In genomic region chr16:87411375-87412271, GRCh38 we compare ENCODE assay signal across 14 cellular contexts. TPM values are rescaled to one million over a fixed set of nuclear protein-coding genes. Genes with fewer than 3 reads are reported as not detected.
DNase-seq lines count a peak whose midpoint lies in the region; ATAC-seq and TF ChIP-seq lines count a peak whose summit lies in the region.
"Had no signal": no experiment of that assay in that cellular context is flagged by ENCODE, and none has a peak within 500 bp of the region (broad histone marks: within the 10 kb centered on the region; RNA-seq: fewer than 3 reads in every experiment).

No MANE protein-coding gene starts in this region.

- DNase-seq in left ventricle myocardium inferior, result peak; percentile 11
- no peak for DNase-seq in Right ventricle myocardium superior
- no peak for DNase-seq in left colon
- DNase-seq in neuronal stem cell (ENCODE audit: low spot score), result no peak
- DNase-seq in NCI-H1092 (lab: John Stamatoyannopoulos, UW), result no peak
- DNase-seq in PC-3, result no peak
- DNase-seq: IMR-90, NCI-H187, NCI-H526 treated with DMSO at 0.1 percent for 48 hours, OCI-M1, RPMI8226, SJCRH30 had no signal

- H2AFZ ChIP-seq in neuronal stem cell (ENCODE audit: low read length) (no peak overlapping the region), PC-3 (ENCODE audit: low read length) (no peak overlapping the region)

- H3K14ac ChIP-seq in neuronal stem cell (ENCODE audit: low read length), result no peak overlapping the region

- no peak overlapping the region for H2AK5ac ChIP-seq in neuronal stem cell (ENCODE audit: low read depth, low read length)

- intact Hi-C loops in left ventricle myocardium inferior (cut with micrococcal nuclease), result no loop called here
- intact Hi-C loops in Right ventricle myocardium superior (cut with DNase I), result loop anchor here (5.0 to 10.0 kb wide), 2 partner anchors 143 to 226 kb away; no protein-coding TSS in a partner anchor
- intact Hi-C loops in left colon (cut with DNase I, micrococcal nuclease), result loop anchor here in 1 of 2 donors (10.0 kb wide), 2 partner anchors 133 to 223 kb away; no protein-coding TSS in a partner anchor
- intact Hi-C loops in PC-3 (cut with micrococcal nuclease), result loop anchor here (10.0 kb wide), 1 partner anchor 53 kb away; no protein-coding TSS in a partner anchor

- H3K4ac ChIP-seq in neuronal stem cell (ENCODE audit: low read length), result no peak overlapping the region

- CTCF ChIA-PET in PC-3 (lab: Charles Lee), result no interaction called here

- H4K8ac ChIP-seq in neuronal stem cell (ENCODE audit: low read depth, low read length), result no peak overlapping the region

- no peak overlapping the region for H3K4me2 ChIP-seq in neuronal stem cell (ENCODE audit: insufficient read depth, low read length, poor library complexity, severe bottlenecking)
- no peak overlapping the region for H3K4me2 ChIP-seq in PC-3 (ENCODE audit: low read length)

- H3K27ac ChIP-seq in left ventricle myocardium inferior (replicated peaks), result no peak overlapping the region
- no peak overlapping the region for H3K27ac ChIP-seq in neuronal stem cell (replicated peaks; ENCODE audit: low read length)
- no peak overlapping the region for H3K27ac ChIP-seq in PC-3 (ENCODE audit: low read length)
- H3K27ac ChIP-seq: SJCRH30 had no signal

- peak overlapping the region; percentile 28 for H3K18ac ChIP-seq in neuronal stem cell (ENCODE audit: low read length)

- no peak overlapping the region for H3K23ac ChIP-seq in neuronal stem cell (ENCODE audit: low read depth, low read length, poor library complexity)

- no peak overlapping the region for H2BK12ac ChIP-seq in neuronal stem cell (ENCODE audit: low read length)

- H3K36me3 ChIP-seq in left ventricle myocardium inferior (peaks cover 80% of the 10 kb centered on the region), neuronal stem cell (replicated peaks in 1 of 2; ENCODE audit: control insufficient read depth in 2 of 2, insufficient read depth in 2 of 2, low read length in 2 of 2) (peaks cover 47 to 92% of the 10 kb centered on the region in 2 donors), PC-3 (ENCODE audit: low read depth, low read length) (no peaks in the 10 kb centered on the region)
- H3K36me3 ChIP-seq: SJCRH30 had no signal

- no peak overlapping the region for H3K4me3 ChIP-seq in left ventricle myocardium inferior
- H3K4me3 ChIP-seq in neuronal stem cell (ENCODE audit: low read length in 2 of 2), result no peak overlapping the region
- no peak overlapping the region for H3K4me3 ChIP-seq in PC-3 (ENCODE audit: low read length)
- H3K4me3 ChIP-seq: HAP-1, SJCRH30 had no signal

- ATAC-seq in Right ventricle myocardium superior (ENCODE audit: poor library complexity) (no peak), left colon (peak; percentile 63), GM21528 (IDR thresholded peaks at IDR 0.05; ENCODE audit: low FRiP score, unreplicated experiment) (no peak), PC-3 (no peak)

- no peaks in the 10 kb centered on the region for H3K9me2 ChIP-seq in PC-3 (replicated peaks; ENCODE audit: low read length)

- no peaks in the 10 kb centered on the region for H3K9me3 ChIP-seq in left ventricle myocardium inferior (replicated peaks)
- H3K9me3 ChIP-seq in neuronal stem cell (replicated peaks in 1 of 2; ENCODE audit: control insufficient read depth in 2 of 2, insufficient read depth in 1 of 2, low read depth in 1 of 2, low read length in 2 of 2), result no peaks in the 10 kb centered on the region
- no peaks in the 10 kb centered on the region for H3K9me3 ChIP-seq in PC-3 (ENCODE audit: low read length)
- H3K9me3 ChIP-seq: HAP-1, SJCRH30 had no signal

- no peak overlapping the region for H2BK120ac ChIP-seq in neuronal stem cell (ENCODE audit: low read depth, low read length)

- H4K91ac ChIP-seq in neuronal stem cell (ENCODE audit: low read depth, low read length, poor library complexity), result no peak overlapping the region

- no peak overlapping the region for H3K9ac ChIP-seq in neuronal stem cell (ENCODE audit: low read depth, low read length, poor library complexity)
- no peak overlapping the region for H3K9ac ChIP-seq in PC-3 (ENCODE audit: low read length)

- no peak overlapping the region for H2BK15ac ChIP-seq in neuronal stem cell (ENCODE audit: low read length)

- no peak overlapping the region for H2BK5ac ChIP-seq in neuronal stem cell (ENCODE audit: low read length)

- no peaks in the 10 kb centered on the region for H3F3A ChIP-seq in PC-3 (ENCODE audit: low read length, unreplicated experiment)

- H3K79me1 ChIP-seq in neuronal stem cell (ENCODE audit: low read depth, low read length), result peaks cover 7% of the 10 kb centered on the region

- H4K20me1 ChIP-seq in PC-3 (ENCODE audit: low read length), result no peaks in the 10 kb centered on the region

- no peaks in the 10 kb centered on the region for H3K4me1 ChIP-seq in left ventricle myocardium inferior
- H3K4me1 ChIP-seq in neuronal stem cell (ENCODE audit: control insufficient read depth in 2 of 2, insufficient read depth in 1 of 2, low read depth in 1 of 2, low read length in 2 of 2), result no peaks in the 10 kb centered on the region
- H3K4me1 ChIP-seq in PC-3 (ENCODE audit: insufficient read depth, low read length), result no peaks in the 10 kb centered on the region
- H3K4me1 ChIP-seq: HAP-1, SJCRH30 had no signal

- POLR2A ChIA-PET in PC-3 (lab: Charles Lee; ENCODE audit: unreplicated experiment), result no interaction called here

- H3K27me3 ChIP-seq in left ventricle myocardium inferior (ENCODE audit: low read depth), result no peaks in the 10 kb centered on the region
- H3K27me3 ChIP-seq in neuronal stem cell (ENCODE audit: control insufficient read depth in 3 of 3, insufficient read depth in 3 of 3, low read depth in 1 of 3, low read length in 3 of 3), result no peaks in the 10 kb centered on the region
- H3K27me3 ChIP-seq in PC-3 (ENCODE audit: low read length), result no peaks in the 10 kb centered on the region
- H3K27me3 ChIP-seq: SJCRH30 had no signal

- no CpG with 5 or more reads among the region's 49 CpGs for WGBS in neuronal stem cell (ENCODE audit: extremely low coverage in 2 of 2, insufficient read length in 2 of 2, insufficient replicate concordance in 1 of 2), 2 donors

- H3K79me2 ChIP-seq in PC-3 (ENCODE audit: low read length), result no peaks in the 10 kb centered on the region

- BruUV-seq in PC-3 (replicated peaks; lab: Mats Ljungman, UMichigan), result no TSS peak

- TF ChIP-seq CTCF in left ventricle myocardium inferior (IDR thresholded peaks at IDR 0.05; ENCODE audit: borderline replicate concordance) (no peak), PC-3 (conservative IDR thresholded peaks at IDR 0.05; ENCODE audit: low read depth, low read length) (no peak)

RNA-seq across cellular contexts. Expression of gene MAP1LC3B, which starts 19.5 kb away (rescaled TPM):
- total RNA-seq in left ventricle myocardium inferior (131 TPM), Right ventricle myocardium superior (118 TPM), left colon (10 to 100 TPM; 64.5 to 88.0 TPM), PC-3 (2014; rRNA removed) (11.0 and 11.9 TPM in 2 replicates)
- 41.5 TPM for polyA plus RNA-seq in neuronal stem cell (2013, experiment 1 of 2)
- polyA plus RNA-seq in neuronal stem cell (2013, experiment 2 of 2), result 41.0 TPM

RNA-seq across cellular contexts. Expression of gene FBXO31, which starts 28.0 kb away (rescaled TPM):
- 74.5 TPM for total RNA-seq in left ventricle myocardium inferior
- total RNA-seq in Right ventricle myocardium superior, result 78.9 TPM
- 10 to 100 TPM; 57.5 to 79.8 TPM for total RNA-seq in left colon
- polyA plus RNA-seq in neuronal stem cell (2013, experiment 1 of 2), result 9.0 TPM
- 8.4 TPM for polyA plus RNA-seq in neuronal stem cell (2013, experiment 2 of 2)
- total RNA-seq in PC-3 (2014; rRNA removed), result 14.8 and 17.7 TPM in 2 replicates
